8 cellular contexts compared by ENCODE assay signal in genomic region chr20:62303327-62304226, GRCh38. TPM values are rescaled to one million over a fixed set of nuclear protein-coding genes. Genes with fewer than 3 reads are reported as not detected.
DNase-seq lines count a peak whose midpoint lies in the region; TF ChIP-seq lines count a peak whose summit lies in the region.

No MANE protein-coding gene starts in this region.

- CTCF ChIA-PET in Calu3 (lab: Charles Lee), result interaction anchor here (0.8 to 0.9 kb wide), 2 partner anchors 79 to 83 kb away, joined by 3 to 7 read pairs; partner anchors contain the start of gene RPS21

- H3K27ac Mint-ChIP-seq in Calu3 (ENCODE audit: unreplicated experiment) (peak overlapping the region; percentile 86), endodermal cell (peak overlapping the region; percentile 94)

- intact Hi-C loops in Calu3 (cut with micrococcal nuclease; ENCODE audit: unreplicated experiment), result loop anchor here (10.0 kb wide), 1 partner anchor 181 kb away; no protein-coding TSS in a partner anchor

- H3K4me1 ChIP-seq in SJSA1 (replicated peaks), result peaks cover 19% of the 10 kb centered on the region
- peaks cover 13% of the 10 kb centered on the region for H3K4me1 ChIP-seq in endodermal cell (ENCODE audit: control insufficient read depth, insufficient read depth, low read length)

- no peak for TF ChIP-seq CTCF in Calu3 (IDR thresholded peaks at IDR 0.05; ENCODE audit: unreplicated experiment)
- TF ChIP-seq CTCF in endodermal cell (conservative IDR thresholded peaks at IDR 0.05), result no peak

- H3K9me3 ChIP-seq in SJSA1 (replicated peaks) (no peaks in the 10 kb centered on the region), endodermal cell (ENCODE audit: control insufficient read depth, low read length) (no peaks in the 10 kb centered on the region)

- no peaks in the 10 kb centered on the region for H3K27me3 Mint-ChIP-seq in Calu3 (ENCODE audit: unreplicated experiment)
- H3K27me3 Mint-ChIP-seq in endodermal cell (ENCODE audit: insufficient read depth), result no peaks in the 10 kb centered on the region

- no TSS peak for BruUV-seq in Calu3 (replicated peaks; lab: Mats Ljungman, UMichigan)

- peak overlapping the region; percentile 87 for H3K4me3 ChIP-seq in SJSA1
- H3K4me3 ChIP-seq in endodermal cell (ENCODE audit: low read length), result peak overlapping the region; percentile 98

- WGBS in endodermal cell (ENCODE audit: insufficient coverage in 1 of 2, insufficient read length in 1 of 2), 2 experiments, result 4 to 5% methylated on average over 46 to 67 of the region's 67 CpGs

- H3K27me3 ChIP-seq in SJSA1 (replicated peaks) (no peaks in the 10 kb centered on the region), endodermal cell (ENCODE audit: control insufficient read depth, insufficient read depth, low read length, poor library complexity, severe bottlenecking) (no peaks in the 10 kb centered on the region)

- peaks cover 99% of the 10 kb centered on the region for H3K36me3 Mint-ChIP-seq in Calu3 (ENCODE audit: insufficient read depth, unreplicated experiment)
- peaks cover 31% of the 10 kb centered on the region for H3K36me3 Mint-ChIP-seq in endodermal cell (ENCODE audit: low read depth)

- H3K9me3 Mint-ChIP-seq in Calu3 (ENCODE audit: low read depth, unreplicated experiment), result no peaks in the 10 kb centered on the region
- H3K9me3 Mint-ChIP-seq in endodermal cell, result peaks cover 1% of the 10 kb centered on the region

- H3K36me3 ChIP-seq in SJSA1 (peaks cover 55% of the 10 kb centered on the region), endodermal cell (ENCODE audit: control insufficient read depth, insufficient read depth, low read length) (peaks cover 41% of the 10 kb centered on the region)

- H3K4me3 Mint-ChIP-seq in Calu3 (ENCODE audit: low read depth, unreplicated experiment) (peak overlapping the region; percentile 84), endodermal cell (peak overlapping the region; percentile 87)

- DNase-seq in Calu3, result peak; percentile 40
- DNase-seq in HCEC 1CT, result peak; percentile 17
- DNase-seq in SJSA1 (ENCODE audit: low read depth in 1 of 2, low spot score in 2 of 2), result peak in 1 of 2 experiments; percentile 40
- DNase-seq in endodermal cell, result no peak
- DNase-seq in myocyte (ENCODE audit: low read depth), result peak; percentile 41
- no peak for DNase-seq in central memory CD4-positive, alpha-beta T cell
- no peak for DNase-seq in NCI-H1105 treated with DMSO at 0.1 percent for 48 hours (lab: John Stamatoyannopoulos, UW)
- no peak for DNase-seq in NOMO-1 treated with DMSO at 0.1 percent for 48 hours (lab: John Stamatoyannopoulos, UW; ENCODE audit: unreplicated experiment)

- H3K27ac ChIP-seq in SJSA1 (peak overlapping the region; percentile 52), endodermal cell (ENCODE audit: low read depth, low read length) (peak overlapping the region; percentile 66)

- peak overlapping the region; percentile 84 for H3K9ac ChIP-seq in endodermal cell (ENCODE audit: extremely low read depth, low read length, poor library complexity, severe bottlenecking)

- H3K4me1 Mint-ChIP-seq in Calu3 (ENCODE audit: low read depth, unreplicated experiment) (peaks cover 31% of the 10 kb centered on the region), endodermal cell (peaks cover 14% of the 10 kb centered on the region)

RNA-seq across cellular contexts. Expression of gene ADRM1, which starts 0.8 kb away (rescaled TPM):
- 222 and 227 TPM in 2 replicates for total RNA-seq in Calu3 (2022)
- total RNA-seq in SJSA1 (2014; rRNA removed; shearing (Covaris generic)), result 279 and 361 TPM in 2 replicates
- 100 to 1,000 TPM; 105 to 106 TPM for total RNA-seq in endodermal cell
- polyA plus RNA-seq in endodermal cell (2013, experiment 1 of 2), result 77.9 TPM
- 81.6 TPM for polyA plus RNA-seq in endodermal cell (2013, experiment 2 of 2)
- total RNA-seq in myocyte, result 144 and 156 TPM in 2 replicates
- polyA plus RNA-seq in myocyte (2012), result 152 TPM

Comparison
In these comparisons a context has a peak if more than half of its experiments do, and no peak if none do; other contexts are left out.
1. DNase-seq: peak in Calu3 (single experiment), HCEC 1CT (single experiment) and myocyte (single experiment); none in endodermal cell (single experiment), central memory CD4-positive, alpha-beta T cell (single experiment), NCI-H1105 treated with DMSO at 0.1 percent for 48 hours (single experiment) and NOMO-1 treated with DMSO at 0.1 percent for 48 hours (single experiment).